14 cellular contexts compared by ENCODE assay signal in genomic region chr6:106005954-106006353, GRCh38.
"Had no signal": no experiment of that assay in that cellular context is flagged by ENCODE, and none has a peak within 500 bp of the region (broad histone marks: within the 10 kb centered on the region; RNA-seq: fewer than 3 reads in every experiment).

No MANE protein-coding gene starts in this region.

- H3K27me3 ChIP-seq: ascending aorta, right lobe of liver had no signal

- H3K4me1 ChIP-seq: ascending aorta, parathyroid adenoma, right lobe of liver had no signal

- H2AFZ ChIP-seq: parathyroid adenoma had no signal

- H3K4me3 ChIP-seq: ascending aorta, right lobe of liver, thoracic aorta had no signal

- H3K27ac ChIP-seq: ascending aorta, parathyroid adenoma, right lobe of liver, thoracic aorta had no signal

- DNase-seq: activated CD4-positive, alpha-beta T cell treated with anti-CD3 and anti-CD28 coated beads, Interleukin-2, amount 10 ng/mL, durations not matched to agents 24 days and 14 days; activated CD8-positive, alpha-beta T cell treated with anti-CD3 and anti-CD28 coated beads, Interleukin-2, amount 10 ng/mL, durations not matched to agents 7 days and 5 days; activated naive CD4-positive, alpha-beta T cell treated with anti-CD3 and anti-CD28 coated beads, Interleukin-2, amount 10 ng/mL, durations not matched to agents 7 days and 5 days; activated naive CD8-positive, alpha-beta T cell treated with anti-CD3 and anti-CD28 coated beads, Interleukin-2, amount 50 U/mL, for 24 hours; activated T-cell treated with anti-CD3 and anti-CD28 coated beads, Interleukin-2, amount 50 U/mL, for 4 hours; cortex of kidney; naive thymus-derived CD8-positive, alpha-beta T cell; right lobe of liver; small intestine; stimulated activated CD4-positive, alpha-beta T cell treated with anti-CD3 and anti-CD28 coated beads, Interleukin-15, amount 100 ng/mL, for 24 hours; stimulated activated CD4-positive, alpha-beta T cell treated with anti-CD3 and anti-CD28 coated beads, Interleukin-2, amount 100 ng/mL, for 48 hours had no signal

- H3K9ac ChIP-seq: parathyroid adenoma had no signal

- H3K79me2 ChIP-seq: parathyroid adenoma had no signal

- H3K9me3 ChIP-seq: ascending aorta, right lobe of liver, thoracic aorta had no signal

- ATAC-seq: activated CD8-positive, alpha-beta T cell treated with anti-CD3 and anti-CD28 coated beads, Interleukin-2, amount 10 ng/mL, durations not matched to agents 7 days and 5 days; activated naive CD8-positive, alpha-beta T cell treated with anti-CD3 and anti-CD28 coated beads, Interleukin-2, amount 50 U/mL, for 24 hours; activated T-cell treated with anti-CD3 and anti-CD28 coated beads, Interleukin-2, amount 50 U/mL, for 4 hours; naive thymus-derived CD8-positive, alpha-beta T cell; right lobe of liver had no signal

- H3K36me3 ChIP-seq: ascending aorta, right lobe of liver, thoracic aorta had no signal
